ENCODE assay signal across 1 cellular context in the genomic region with DNA sequence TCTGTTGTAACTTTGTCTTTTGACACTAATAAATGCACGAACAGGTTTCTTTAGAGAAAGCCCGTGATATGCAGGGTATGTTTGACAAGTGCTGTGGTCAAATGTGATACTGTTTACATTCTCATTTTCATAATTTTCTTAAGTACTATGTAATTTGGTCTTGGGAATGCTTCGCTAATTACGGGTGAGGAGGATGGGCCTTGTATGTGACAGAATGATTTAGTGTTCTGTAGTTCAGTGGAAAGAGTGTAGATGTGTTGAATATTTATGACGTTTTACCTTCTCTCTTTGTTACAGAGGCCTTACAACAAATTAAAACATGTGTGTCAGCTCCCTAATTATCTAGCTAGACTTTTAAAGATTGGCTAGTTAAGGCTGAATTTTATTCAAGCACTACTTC.
TF ChIP-seq lines count a peak whose summit lies in the region.

No MANE protein-coding gene starts in this region.

TF ChIP-seq in IMR-90, 13 proteins besides CTCF, POLR2A, EP300 and RAD21 (continued from another document):
- no peak for TF ChIP-seq USF2 (IDR thresholded peaks at IDR 0.05; ENCODE audit: low read depth, low read length)
- TF ChIP-seq MXI1 (IDR thresholded peaks at IDR 0.05; ENCODE audit: borderline replicate concordance, low read depth, low read length) = no peak
- no peak for TF ChIP-seq SMC3 (IDR thresholded peaks at IDR 0.05; ENCODE audit: low read depth, low read length)
- TF ChIP-seq CEBPB (IDR thresholded peaks at IDR 0.05; ENCODE audit: low read depth, low read length) = no peak
- no peak for TF ChIP-seq RFX5 (IDR thresholded peaks at IDR 0.05; ENCODE audit: low read depth, low read length)
- TF ChIP-seq RCOR1 (IDR thresholded peaks at IDR 0.05; ENCODE audit: insufficient replicate concordance, low read length) = no peak
